19 cellular contexts compared by ENCODE assay signal in the genomic region with DNA sequence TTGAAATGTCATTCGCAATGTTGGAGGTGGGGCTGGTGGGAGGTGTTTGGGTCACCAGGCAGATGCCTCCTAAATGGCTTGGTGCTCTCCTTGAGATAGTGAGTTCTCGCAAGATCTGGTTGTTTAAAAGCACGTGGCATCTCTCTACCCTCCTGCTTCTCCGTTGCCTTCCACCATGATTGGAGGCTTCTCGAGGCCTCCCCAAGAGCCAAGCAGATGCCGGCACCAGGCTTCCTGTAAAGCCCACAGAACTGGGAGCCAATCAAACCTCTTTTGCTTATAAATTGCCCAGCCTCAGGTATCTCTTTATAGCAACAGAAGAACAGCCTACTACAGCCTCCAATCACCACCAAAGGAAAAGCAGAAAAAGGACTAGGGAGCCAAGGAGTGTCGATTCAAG.
DNase-seq lines count a peak whose midpoint lies in the region; ATAC-seq and TF ChIP-seq lines count a peak whose summit lies in the region.
"Had no signal": no experiment of that assay in that cellular context is flagged by ENCODE, and none has a peak within 500 bp of the region (broad histone marks: within the 10 kb centered on the region; RNA-seq: fewer than 3 reads in every experiment).

No MANE protein-coding gene starts in this region.

- H3K27ac ChIP-seq in Peyer's patch (peak overlapping the region in 3 of 4 donors; percentile 80 to 93 (median 93)), thyroid gland (no peak overlapping the region)
- H3K27ac ChIP-seq: psoas muscle, uterus had no signal

- H3K27me3 ChIP-seq in Peyer's patch = no peaks in the 10 kb centered on the region
- H3K27me3 ChIP-seq in thyroid gland = no peaks in the 10 kb centered on the region
- H3K27me3 ChIP-seq: spleen, uterus had no signal

- H3K4me3 ChIP-seq in Peyer's patch = peak overlapping the region in 2 of 4 donors; percentile 42 to 49
- H3K4me3 ChIP-seq in thyroid gland (replicated peaks in 1 of 3) = no peak overlapping the region
- H3K4me3 ChIP-seq: psoas muscle, spleen, uterus had no signal

- intact Hi-C loops in thyroid gland (cut with DNase I) = no loop called here

- no peaks in the 10 kb centered on the region for H3K9me3 ChIP-seq in Peyer's patch
- H3K9me3 ChIP-seq in thyroid gland = no peaks in the 10 kb centered on the region
- H3K9me3 ChIP-seq: psoas muscle, uterus had no signal

- H3K27me3 Mint-ChIP-seq in activated T-cell treated with anti-CD3 and anti-CD28 coated beads, Interleukin-2, amount 50 U/mL, for 72 hours (ENCODE audit: low read depth) = no peaks in the 10 kb centered on the region
- H3K27me3 Mint-ChIP-seq in activated T-cell treated with anti-CD3 and anti-CD28 coated beads, Interleukin-2, amount 50 U/mL, for 4 hours (ENCODE audit: low read depth) = no peaks in the 10 kb centered on the region
- no peaks in the 10 kb centered on the region for H3K27me3 Mint-ChIP-seq in type B pancreatic cell
- H3K27me3 Mint-ChIP-seq: activated naive CD8-positive, alpha-beta T cell; activated T-cell treated with anti-CD3 and anti-CD28 coated beads, Interleukin-2, amount 50 U/mL, for 24 hours had no signal

- H3K9me3 Mint-ChIP-seq in activated T-cell treated with anti-CD3 and anti-CD28 coated beads, Interleukin-2, amount 50 U/mL, for 72 hours = peaks cover 6% of the 10 kb centered on the region in 2 donors
- H3K9me3 Mint-ChIP-seq in activated T-cell treated with anti-CD3 and anti-CD28 coated beads, Interleukin-2, amount 50 U/mL, for 4 hours = peaks cover 9% of the 10 kb centered on the region
- peaks cover 10% of the 10 kb centered on the region for H3K9me3 Mint-ChIP-seq in type B pancreatic cell
- H3K9me3 Mint-ChIP-seq: activated T-cell treated with anti-CD3 and anti-CD28 coated beads, Interleukin-2, amount 50 U/mL, for 24 hours; natural killer cell had no signal

- H3K36me3 Mint-ChIP-seq in activated T-cell treated with anti-CD3 and anti-CD28 coated beads, Interleukin-2, amount 50 U/mL, for 72 hours (ENCODE audit: insufficient read depth in 2 of 2) = peaks cover 6 to 7% of the 10 kb centered on the region in 2 donors
- H3K36me3 Mint-ChIP-seq in activated T-cell treated with anti-CD3 and anti-CD28 coated beads, Interleukin-2, amount 50 U/mL, for 4 hours (ENCODE audit: insufficient read depth) = peaks cover 11% of the 10 kb centered on the region
- peaks cover 30% of the 10 kb centered on the region for H3K36me3 Mint-ChIP-seq in type B pancreatic cell
- H3K36me3 Mint-ChIP-seq: natural killer cell had no signal

- TF ChIP-seq POLR2A in Peyer's patch (IDR thresholded peaks at IDR 0.05) = no peak
- TF ChIP-seq POLR2A in thyroid gland (IDR thresholded peaks at IDR 0.05) = no peak

- no peak for DNase-seq in activated T-cell treated with anti-CD3 and anti-CD28 coated beads, Interleukin-2, amount 50 U/mL, for 72 hours
- DNase-seq in activated T-cell treated with anti-CD3 and anti-CD28 coated beads, Interleukin-2, amount 50 U/mL, for 4 hours = no peak
- DNase-seq in Peyer's patch (peak in 1 of 3 donors; percentile 42), left lobe of liver (ENCODE audit: low spot score) (peak; percentile 37), type B pancreatic cell (ENCODE audit: extremely low spot score, unreplicated experiment) (no peak), thyroid gland (no peak)
- DNase-seq: activated CD4-positive, alpha-beta T cell treated with anti-CD3 and anti-CD28 coated beads for 48 hours; activated T-cell treated with anti-CD3 and anti-CD28 coated beads, Interleukin-2, amount 50 U/mL, for 24 hours; hypothalamus; KBM-7; natural killer cell; NCI-H1930; psoas muscle; spleen; stimulated activated CD4-positive, alpha-beta T cell treated with anti-CD3 and anti-CD28 coated beads, Interleukin-4, amount 100 ng/mL, for 4 hours; uterus had no signal

- peak overlapping the region; percentile 30 for H3K27ac Mint-ChIP-seq in activated T-cell treated with anti-CD3 and anti-CD28 coated beads, Interleukin-2, amount 50 U/mL, for 72 hours
- H3K27ac Mint-ChIP-seq in type B pancreatic cell = peak overlapping the region; percentile 88
- H3K27ac Mint-ChIP-seq: activated naive CD8-positive, alpha-beta T cell; activated T-cell treated with anti-CD3 and anti-CD28 coated beads, Interleukin-2, amount 50 U/mL, for 24 hours had no signal

- WGBS in thyroid gland, 2 donors = 91 to 94% methylated on average over 7 of the region's 7 CpGs

- H3K36me3 ChIP-seq in Peyer's patch (peaks cover 0 to 27% (median 0%) of the 10 kb centered on the region in 3 donors), thyroid gland (no peaks in the 10 kb centered on the region)
- H3K36me3 ChIP-seq: uterus had no signal

- H3K4me1 Mint-ChIP-seq in activated T-cell treated with anti-CD3 and anti-CD28 coated beads, Interleukin-2, amount 50 U/mL, for 72 hours (ENCODE audit: low read depth) = peaks cover 41% of the 10 kb centered on the region
- H3K4me1 Mint-ChIP-seq in activated T-cell treated with anti-CD3 and anti-CD28 coated beads, Interleukin-2, amount 50 U/mL, for 4 hours (ENCODE audit: low read depth) = peaks cover 56% of the 10 kb centered on the region
- H3K4me1 Mint-ChIP-seq in type B pancreatic cell (ENCODE audit: unreplicated experiment) = peaks cover 26% of the 10 kb centered on the region

- H3K4me1 ChIP-seq in Peyer's patch (peaks cover 0 to 54% (median 10%) of the 10 kb centered on the region in 4 donors), thyroid gland (peaks cover 9 to 18% of the 10 kb centered on the region in 2 donors)

- TF ChIP-seq CTCF in Peyer's patch (IDR thresholded peaks at IDR 0.05) = no peak
- TF ChIP-seq CTCF in type B pancreatic cell (conservative IDR thresholded peaks at IDR 0.05) = no peak
- no peak for TF ChIP-seq CTCF in thyroid gland (IDR thresholded peaks at IDR 0.05)

- ATAC-seq in activated T-cell treated with anti-CD3 and anti-CD28 coated beads, Interleukin-2, amount 50 U/mL, for 72 hours (replicated peaks in 1 of 2) = no peak
- ATAC-seq in activated T-cell treated with anti-CD3 and anti-CD28 coated beads, Interleukin-2, amount 50 U/mL, for 4 hours = no peak
- ATAC-seq in left lobe of liver = no peak
- no peak for ATAC-seq in GM19023 (IDR thresholded peaks at IDR 0.05; ENCODE audit: unreplicated experiment)
- no peak for ATAC-seq in GM21360 (IDR thresholded peaks at IDR 0.05; ENCODE audit: unreplicated experiment)
- ATAC-seq: psoas muscle had no signal

- no peak overlapping the region for H3K4me3 Mint-ChIP-seq in activated T-cell treated with anti-CD3 and anti-CD28 coated beads, Interleukin-2, amount 50 U/mL, for 72 hours
- no peak overlapping the region for H3K4me3 Mint-ChIP-seq in activated T-cell treated with anti-CD3 and anti-CD28 coated beads, Interleukin-2, amount 50 U/mL, for 4 hours
- peak overlapping the region; percentile 34 for H3K4me3 Mint-ChIP-seq in type B pancreatic cell
- H3K4me3 Mint-ChIP-seq: activated naive CD8-positive, alpha-beta T cell; activated T-cell treated with anti-CD3 and anti-CD28 coated beads, Interleukin-2, amount 50 U/mL, for 24 hours had no signal

Comparison
In these comparisons a context has a peak if more than half of its experiments do, and no peak if none do; other contexts are left out.
1. H3K27ac ChIP-seq: peak in Peyer's patch (3 of 4); none in thyroid gland (0 of 3).